ENCODE assay signal across 12 cellular contexts in genomic region chr19:6925801-6926751, GRCh38. TPM values are rescaled to one million over a fixed set of nuclear protein-coding genes. Genes with fewer than 3 reads are reported as not detected.
DNase-seq lines count a peak whose midpoint lies in the region; ATAC-seq, FAIRE-seq and TF ChIP-seq lines count a peak whose summit lies in the region.
"Had no signal": no experiment of that assay in that cellular context is flagged by ENCODE, and none has a peak within 500 bp of the region (broad histone marks: within the 10 kb centered on the region; RNA-seq: fewer than 3 reads in every experiment).

No MANE protein-coding gene starts in this region.

- H2AFZ ChIP-seq in OCI-LY1 (ENCODE audit: low read length) = no peak overlapping the region
- no peak overlapping the region for H2AFZ ChIP-seq in K562 (ENCODE audit: low read depth, low read length)

- no peak for TF ChIP-seq EP300 in K562 (IDR thresholded peaks at IDR 0.05; ENCODE audit: low read length)

- peak; percentile 75 for DNase-seq in activated effector memory CD4-positive, alpha-beta T cell treated with anti-CD3 and anti-CD28 coated beads, Interleukin-2, amount 50 U/mL, for 16 hours
- no peak for DNase-seq in activated effector memory CD4-positive, alpha-beta T cell treated with Interleukin-2 at 50 U/mL for 16 hours
- DNase-seq in K562 (ENCODE audit: extremely low read depth in 1 of 4, low spot score in 3 of 4) (no peak), NAMALWA (ENCODE audit: low spot score) (no peak), ACHN (no peak), left ventricle myocardium inferior (no peak)
- DNase-seq in stimulated activated naive B cell treated with anti-CD40 and anti-IgM and Interleukin-4, amounts not matched to agents 10 μg/mL and 1 μg/mL and 100 μg/mL, for 72 hours = peak; percentile 5
- DNase-seq: NCI-H2107, pancreas had no signal

- in situ Hi-C loops in K562 (cut with MboI) (no loop called here), ACHN (cut with HindIII; ENCODE audit: low pct_ligation_motif_present, low pct_unique_long_range_greater_than_20kb, low sequenced_read_pairs) (no loop called here)

- no peak for FAIRE-seq in K562 (lab: Jason Lieb, UNC)
- FAIRE-seq: colon, pancreas had no signal

- H3K4me1 Mint-ChIP-seq in stimulated activated naive B cell treated with anti-CD40 and anti-IgM and Interleukin-4, amounts not matched to agents 10 μg/mL and 1 μg/mL and 100 μg/mL, for 72 hours = peaks cover 0 to 3% of the 10 kb centered on the region in 2 donors

- no peaks in the 10 kb centered on the region for H3F3A ChIP-seq in OCI-LY1 (ENCODE audit: insufficient read depth, low read length)

- H3K36me3 Mint-ChIP-seq in stimulated activated naive B cell treated with anti-CD40 and anti-IgM and Interleukin-4, amounts not matched to agents 10 μg/mL and 1 μg/mL and 100 μg/mL, for 72 hours = peaks cover 0 to 2% of the 10 kb centered on the region in 2 donors

- no peak overlapping the region for H3K4me3 ChIP-seq in OCI-LY1 (ENCODE audit: low read depth, low read length, poor library complexity, severe bottlenecking)
- no peak overlapping the region for H3K4me3 ChIP-seq in K562
- no peak overlapping the region for H3K4me3 ChIP-seq in left ventricle myocardium inferior
- H3K4me3 ChIP-seq: pancreas had no signal

- H3K4me2 ChIP-seq in OCI-LY1 (ENCODE audit: low read length) (no peak overlapping the region), K562 (ENCODE audit: insufficient read depth, low read length) (no peak overlapping the region)

- H3K36me3 ChIP-seq in OCI-LY1 (ENCODE audit: insufficient read depth, low read length) (no peaks in the 10 kb centered on the region; the same call in 1 of the 2 replicates), K562 (ENCODE audit: control insufficient read depth, insufficient read depth, low read length) (no peaks in the 10 kb centered on the region), left ventricle myocardium inferior (no peaks in the 10 kb centered on the region)
- H3K36me3 ChIP-seq: pancreas had no signal

- H3K27ac Mint-ChIP-seq in stimulated activated naive B cell treated with anti-CD40 and anti-IgM and Interleukin-4, amounts not matched to agents 10 μg/mL and 1 μg/mL and 100 μg/mL, for 72 hours = no peak overlapping the region

- H3K79me2 ChIP-seq in OCI-LY1 (ENCODE audit: insufficient read depth, low read length) (no peaks in the 10 kb centered on the region), K562 (ENCODE audit: control insufficient read depth, insufficient read depth, low read length) (no peaks in the 10 kb centered on the region)

- H3K27me3 ChIP-seq in OCI-LY1 (ENCODE audit: insufficient read depth, low read length) (no peaks in the 10 kb centered on the region), K562 (ENCODE audit: control insufficient read depth in 2 of 2, insufficient read depth in 2 of 2, low read length in 2 of 2) (peaks cover 0 to 5% of the 10 kb centered on the region in 2 experiments; a peak in 1 of 5 replicates), left ventricle myocardium inferior (ENCODE audit: low read depth) (peaks cover 5% of the 10 kb centered on the region)
- H3K27me3 ChIP-seq: pancreas had no signal

- H3K4me1 ChIP-seq in OCI-LY1 (ENCODE audit: insufficient read depth, low read length, severe bottlenecking) = no peaks in the 10 kb centered on the region
- no peaks in the 10 kb centered on the region; a peak in 1 of 5 replicates for H3K4me1 ChIP-seq in K562 (replicated peaks in 1 of 2; ENCODE audit: control insufficient read depth in 2 of 2, insufficient read depth in 2 of 2, low read length in 2 of 2)
- no peaks in the 10 kb centered on the region for H3K4me1 ChIP-seq in left ventricle myocardium inferior
- H3K4me1 ChIP-seq: pancreas had no signal

- H3K9me3 ChIP-seq in OCI-LY1 (ENCODE audit: low read length) = no peaks in the 10 kb centered on the region
- no peaks in the 10 kb centered on the region; the same call in 1 of the 2 replicates for H3K9me3 ChIP-seq in K562 (replicated peaks; ENCODE audit: control insufficient read depth, insufficient read depth, low read depth, low read length)
- peaks cover 51% of the 10 kb centered on the region for H3K9me3 ChIP-seq in left ventricle myocardium inferior (replicated peaks)
- H3K9me3 ChIP-seq: pancreas had no signal

- TF ChIP-seq CTCF in OCI-LY1 (IDR thresholded peaks at IDR 0.05; ENCODE audit: low read length) (peak; percentile 35; the same call in 1 of the 2 replicates), K562 (IDR thresholded peaks at IDR 0.05 in 2 of 3, conservative IDR thresholded peaks at IDR 0.05 in 1 of 3; ENCODE audit: insufficient read depth in 2 of 3, low read depth in 1 of 3, low read length in 3 of 3) (peak; percentile 7 to 33 (median 22); a peak in 1 of 6 replicates), left ventricle myocardium inferior (IDR thresholded peaks at IDR 0.05; ENCODE audit: borderline replicate concordance) (no peak)

- no peak for TF ChIP-seq RAD21 in K562 (CRISPR knock-in tag; conservative IDR thresholded peaks at IDR 0.05 in 1 of 2, IDR thresholded peaks at IDR 0.05 in 1 of 2)

- intact Hi-C loops in K562 (cut with micrococcal nuclease) = no loop called here
- intact Hi-C loops in left ventricle myocardium inferior (cut with micrococcal nuclease) = no loop called here

- POLR2A ChIA-PET in K562 (lab: Yijun Ruan, JAX) = no interaction called here

- ATAC-seq in K562 = no peak
- ATAC-seq in stimulated activated naive B cell treated with anti-CD40 and anti-IgM and Interleukin-4, amounts not matched to agents 10 μg/mL and 1 μg/mL and 100 μg/mL, for 72 hours (replicated peaks) = peak in 1 of 2 donors; percentile 75
- ATAC-seq: pancreas had no signal

- no TSS peak for BruUV-seq in K562 (replicated peaks; lab: Mats Ljungman, UMichigan)

- H3K9ac ChIP-seq in OCI-LY1 (ENCODE audit: low read length) (no peak overlapping the region), K562 (ENCODE audit: insufficient read depth in 1 of 2, low read depth in 2 of 2, low read length in 2 of 2) (no peak overlapping the region)

- WGBS in K562 (ENCODE audit: insufficient coverage, low coverage, missing lambda C conversion rate) = under 1% methylated on average over 12 of the region's 15 CpGs

- CTCF ChIA-PET in K562 (lab: Yijun Ruan, JAX; ENCODE audit: low intra/inter-chr PET ratio) = no interaction called here

- H3K9me2 ChIP-seq in OCI-LY1 (ENCODE audit: low read depth, low read length) = no peaks in the 10 kb centered on the region

- H3K27me3 Mint-ChIP-seq in stimulated activated naive B cell treated with anti-CD40 and anti-IgM and Interleukin-4, amounts not matched to agents 10 μg/mL and 1 μg/mL and 100 μg/mL, for 72 hours = peaks cover 0 to 16% of the 10 kb centered on the region in 2 donors

- H4K20me1 ChIP-seq in OCI-LY1 (ENCODE audit: insufficient read depth, low read length) (no peaks in the 10 kb centered on the region), K562 (replicated peaks; ENCODE audit: control insufficient read depth, insufficient read depth, low read length) (no peaks in the 10 kb centered on the region)

- peak overlapping the region in 1 of 2 donors; percentile 15 for H3K4me3 Mint-ChIP-seq in stimulated activated naive B cell treated with anti-CD40 and anti-IgM and Interleukin-4, amounts not matched to agents 10 μg/mL and 1 μg/mL and 100 μg/mL, for 72 hours

- H3K9me3 Mint-ChIP-seq in stimulated activated naive B cell treated with anti-CD40 and anti-IgM and Interleukin-4, amounts not matched to agents 10 μg/mL and 1 μg/mL and 100 μg/mL, for 72 hours = peaks cover 9 to 11% of the 10 kb centered on the region in 2 donors

- H3K9me1 ChIP-seq in K562 (ENCODE audit: control insufficient read depth, insufficient read depth, low read length) = no peaks in the 10 kb centered on the region

- no peak overlapping the region for H3K27ac ChIP-seq in OCI-LY1 (ENCODE audit: low read depth, low read length, poor library complexity, severe bottlenecking)
- H3K27ac ChIP-seq in K562 (ENCODE audit: extremely low read depth, low read depth, low read length) = no peak overlapping the region
- no peak overlapping the region for H3K27ac ChIP-seq in left ventricle myocardium inferior (replicated peaks)
- H3K27ac ChIP-seq: pancreas had no signal

- TF ChIP-seq POLR2A in K562 (conservative IDR thresholded peaks at IDR 0.05) = no peak

TF ChIP-seq in K562, 482 proteins besides CTCF, POLR2A, EP300 and RAD21 (continues in another document):
- no peak for TF ChIP-seq ETV6 (IDR thresholded peaks at IDR 0.05; ENCODE audit: borderline replicate concordance in 1 of 2, low read depth in 2 of 2, low read length in 1 of 2)
- TF ChIP-seq ETV6 (CRISPR knock-in tag; IDR thresholded peaks at IDR 0.05; ENCODE audit: borderline replicate concordance) = no peak
- 0 out of 4 replicates have a peak, but pooled peaks of 1 of the 2 experiments have one; percentile 22 for TF ChIP-seq NRF1 (conservative IDR thresholded peaks at IDR 0.05 in 1 of 2, IDR thresholded peaks at IDR 0.05 in 1 of 2)
- TF ChIP-seq FIP1L1 (IDR thresholded peaks at IDR 0.05; ENCODE audit: low read depth, low read length, poor library complexity, severe bottlenecking) = no peak
- no peak for TF ChIP-seq HDGF (IDR thresholded peaks at IDR 0.05)

RNA-seq across cellular contexts. Expression of gene ADGRE1, which starts 38.7 kb away (rescaled TPM):
- total RNA-seq in K562 (2011; cell fraction: chromatin; rRNA removed; ENCODE audit: low replicate concordance) = not detected in 2 replicates
- total RNA-seq in K562 (2011; cell fraction: nucleolus; rRNA removed) = not detected in 2 replicates
- not detected in 2 replicates for total RNA-seq in K562 (2011; cell fraction: nucleoplasm; rRNA removed)
- total RNA-seq in K562 (2014; rRNA removed) = 0.08 and 0.09 TPM in 2 replicates
- 0.22 and 0.45 TPM in 2 replicates for total RNA-seq in K562 (2014; rRNA removed; fragmentation: Illumina TruSeq; extraction: Trizol)
- 0.25 and 0.26 TPM in 2 replicates for total RNA-seq in K562 (2015; rRNA removed; fragmentation: Illumina TruSeq; extraction: Trizol)
- 0.07 and 0.49 TPM in 2 replicates for total RNA-seq in K562 (2021)
- 0.19 and 0.25 TPM in 2 replicates for polyA plus RNA-seq in K562 (2011; rRNA removed)
- 0.03 TPM in 2 replicates for polyA plus RNA-seq in K562 (2011; cell fraction: cytosol; rRNA removed)
- 0.06 TPM in 1 of 2 replicates, not detected in the other for polyA plus RNA-seq in K562 (2011; cell fraction: nucleus; rRNA removed)
- 0.09 and 1.4 TPM in 2 replicates for polyA plus RNA-seq in K562 (2012)
- polyA plus RNA-seq in K562 (2014; fragmentation: Illumina TruSeq; extraction: Trizol) = 0.25 and 0.30 TPM in 2 replicates
- under 1 TPM in 1 of 2 experiments, not detected in 1; 0.28 TPM for polyA plus RNA-seq in K562 (2014; fragmentation: Nextera tagmentation; extraction: Ambion mirVana)
- 0.24 and 0.31 TPM in 2 replicates for polyA plus RNA-seq in K562 (2014; rRNA removed)
- 0.28 TPM in 1 of 2 replicates, not detected in the other for polyA minus RNA-seq in K562 (2011; rRNA and poly(A)+ RNA removed)
- not detected in 2 replicates for polyA minus RNA-seq in K562 (2011; cell fraction: cytosol; rRNA and poly(A)+ RNA removed)
- not detected in 2 replicates for polyA minus RNA-seq in K562 (2011; cell fraction: nucleus; rRNA and poly(A)+ RNA removed)
- total RNA-seq in left ventricle myocardium inferior = not detected
- polyA plus RNA-seq: BJ had no signal

Comparison
In these comparisons a context has a peak if more than half of its experiments do, and no peak if none do; other contexts are left out.
1. DNase-seq: peak in activated effector memory CD4-positive, alpha-beta T cell treated with anti-CD3 and anti-CD28 coated beads, Interleukin-2, amount 50 U/mL, for 16 hours (single experiment) and stimulated activated naive B cell treated with anti-CD40 and anti-IgM and Interleukin-4, amounts not matched to agents 10 μg/mL and 1 μg/mL and 100 μg/mL, for 72 hours (single experiment); none in activated effector memory CD4-positive, alpha-beta T cell treated with Interleukin-2 at 50 U/mL for 16 hours (single experiment), K562 (0 of 4), NAMALWA (single experiment), ACHN (single experiment) and left ventricle myocardium inferior (single experiment).